Comparison of ENCODE assay signal across 8 cellular contexts in the genomic region with DNA sequence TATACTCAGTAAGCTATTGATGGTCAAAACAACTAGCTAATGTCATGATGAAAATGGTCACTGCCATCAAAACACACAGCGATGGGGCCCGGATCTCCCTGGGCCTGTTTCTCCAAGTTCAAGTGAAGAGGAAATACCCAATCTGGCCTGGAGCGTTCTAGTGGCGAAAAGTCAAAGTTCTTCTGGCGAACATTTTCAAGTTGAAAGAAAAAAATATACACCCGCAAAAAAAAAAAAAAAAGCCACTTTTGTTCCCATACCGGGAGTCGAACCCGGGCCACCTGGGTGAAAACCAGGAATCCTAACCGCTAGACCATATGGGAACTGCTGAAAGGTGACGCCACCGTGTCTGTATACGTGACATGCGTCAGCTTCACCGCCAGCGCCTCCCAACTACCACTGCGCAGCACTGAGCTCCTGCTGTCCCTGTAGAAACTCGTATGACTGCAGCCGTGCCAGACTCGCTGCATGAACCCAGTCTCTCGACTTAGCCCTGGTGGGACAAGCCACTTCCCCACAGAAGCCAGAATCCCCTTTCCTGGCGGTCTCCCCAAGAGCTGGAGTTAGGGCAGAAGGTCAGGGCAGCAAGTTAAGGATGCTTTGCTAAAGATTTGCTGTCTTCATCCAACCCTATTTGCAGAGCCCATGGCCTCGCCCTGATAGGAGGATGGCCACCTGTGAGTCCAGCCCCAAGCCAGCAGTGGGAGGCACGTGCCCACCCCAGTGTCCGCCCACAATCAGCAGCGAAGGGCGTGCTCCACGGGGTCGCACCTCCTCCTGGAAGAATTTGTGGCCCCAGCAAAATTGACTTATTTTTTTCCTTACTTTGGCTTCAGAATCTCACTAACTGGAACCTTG. TPM values are rescaled to one million over a fixed set of nuclear protein-coding genes. Genes with fewer than 3 reads are reported as not detected.
DNase-seq lines count a peak whose midpoint lies in the region; ATAC-seq and TF ChIP-seq lines count a peak whose summit lies in the region.

No MANE protein-coding gene starts in this region.

- no peak overlapping the region for H4K12ac ChIP-seq in trophoblast cell (ENCODE audit: low read depth, low read length)

- H2BK120ac ChIP-seq in trophoblast cell (ENCODE audit: insufficient read depth, low read length, poor library complexity), result no peak overlapping the region

- intact Hi-C loops in CD14-positive monocyte (cut with micrococcal nuclease) (no loop called here), heart left ventricle (cut with DNase I) (loop anchor here in 5 of 10 donors (5.0 to 10.0 kb wide), 4 partner anchors 150 to 452 kb away; a partner anchor contains a TSS)

- H3K36me3 ChIP-seq in heart left ventricle, result peaks cover 0 to 31% (median 17%) of the 10 kb centered on the region in 9 donors
- peaks cover 2 to 9% of the 10 kb centered on the region in 2 experiments for H3K36me3 ChIP-seq in trophoblast cell (ENCODE audit: control insufficient read depth in 1 of 2, insufficient read depth in 2 of 2, low read length in 2 of 2)

- TF ChIP-seq POLR2A in heart left ventricle (IDR thresholded peaks at IDR 0.05), result no peak

- peak; percentile 51 to 82 (median 74) for ATAC-seq in heart left ventricle
- ATAC-seq in HG02852 (IDR thresholded peaks at IDR 0.05; ENCODE audit: unreplicated experiment), result no peak

- no peak overlapping the region for H2BK12ac ChIP-seq in trophoblast cell (ENCODE audit: low read length)

- in situ Hi-C loops in KBM-7 (cut with MboI; ENCODE audit: low pct_unique_long_range_greater_than_20kb, low sequenced_read_pairs), result loop anchor here (25.0 kb wide), 1 partner anchor 175 kb away; no protein-coding TSS in a partner anchor

- H3K36me3 Mint-ChIP-seq in CD14-positive monocyte, result peaks cover 30 to 31% of the 10 kb centered on the region in 2 donors

- H3K4me3 ChIP-seq in heart left ventricle (peak overlapping the region in 10 of 12 donors; percentile 9 to 43 (median 26)), trophoblast cell (ENCODE audit: low read depth, low read length) (peak overlapping the region; percentile 76)

- H3K9me3 Mint-ChIP-seq in CD14-positive monocyte, result peaks cover 0 to 7% (median 5%) of the 10 kb centered on the region in 7 donors

- CTCF ChIA-PET in RWPE1 (lab: Yijun Ruan, JAX), result interaction anchor here (2.5 kb wide), 1 partner anchor 49 kb away, joined by 8 read pairs; no protein-coding TSS in a partner anchor

- no peak overlapping the region for H3K18ac ChIP-seq in trophoblast cell (ENCODE audit: low read length)

- peak overlapping the region; percentile 32 for H2AFZ ChIP-seq in trophoblast cell (ENCODE audit: insufficient read depth, low read length, poor library complexity)

- H3K79me1 ChIP-seq in trophoblast cell (ENCODE audit: low read length), result peaks cover 2% of the 10 kb centered on the region

- POLR2A ChIA-PET in RWPE1 (lab: Yijun Ruan, JAX; ENCODE audit: low non-redundant PET), result no interaction called here

- peak overlapping the region; percentile 34 to 53 for H3K4me3 Mint-ChIP-seq in CD14-positive monocyte

- peak overlapping the region; percentile 83 for H3K27ac ChIP-seq in RWPE1
- H3K27ac ChIP-seq in heart left ventricle, result peak overlapping the region in 6 of 12 donors; percentile 21 to 65 (median 45)
- no peak overlapping the region for H3K27ac ChIP-seq in trophoblast cell (ENCODE audit: low read depth, low read length)

- no peak overlapping the region for H3K23ac ChIP-seq in trophoblast cell (ENCODE audit: low read length)

- no peak overlapping the region for H3K9ac ChIP-seq in trophoblast cell (ENCODE audit: low read length)

- WGBS in heart left ventricle, 4 donors, result 14 to 24% (median 21%) methylated on average over 22 to 29 of the region's 29 CpGs
- no CpG with 5 or more reads among the region's 29 CpGs for WGBS in trophoblast cell (ENCODE audit: extremely low coverage, insufficient coverage, insufficient read length)

- H3K9me3 ChIP-seq in heart left ventricle (no peaks in the 10 kb centered on the region), trophoblast cell (ENCODE audit: insufficient read depth, low read depth, low read length) (no peaks in the 10 kb centered on the region)

- no peak overlapping the region for H4K8ac ChIP-seq in trophoblast cell (ENCODE audit: low read depth, low read length)

- H3K27ac Mint-ChIP-seq in CD14-positive monocyte, result peak overlapping the region in 1 of 7 donors; percentile 43

- H4K91ac ChIP-seq in trophoblast cell (ENCODE audit: low read depth, low read length), result no peak overlapping the region

- no peak for DNase-seq in CD14-positive monocyte (ENCODE audit: low spot score)
- DNase-seq in HPDE6-E6E7 (ENCODE audit: extremely low spot score), result peak; percentile 90
- peak; percentile 82 for DNase-seq in RWPE1 (ENCODE audit: low spot score)
- DNase-seq in amniotic epithelial cell (ENCODE audit: low read depth), result peak; percentile 66
- DNase-seq in heart left ventricle, result peak in 4 of 5 donors; percentile 76 to 84 (median 80)
- DNase-seq in trophoblast cell, result peak; percentile 81 to 84
- DNase-seq in KBM-7, result no peak

- H3K27me3 ChIP-seq in heart left ventricle (peaks cover 0 to 3% (median 0%) of the 10 kb centered on the region in 9 donors), trophoblast cell (ENCODE audit: insufficient read depth, low read length) (no peaks in the 10 kb centered on the region)

- peaks cover 24% of the 10 kb centered on the region for H3K4me1 Mint-ChIP-seq in CD14-positive monocyte

- no peaks in the 10 kb centered on the region for H3K79me2 ChIP-seq in trophoblast cell (ENCODE audit: control insufficient read depth, insufficient read depth, low read length, poor library complexity)

- TF ChIP-seq CTCF in CD14-positive monocyte (IDR thresholded peaks at IDR 0.05) (no peak), RWPE1 (conservative IDR thresholded peaks at IDR 0.05; ENCODE audit: low read depth) (no peak), heart left ventricle (IDR thresholded peaks at IDR 0.05) (no peak)

- H3K14ac ChIP-seq in trophoblast cell (ENCODE audit: low read length), result no peak overlapping the region

- H3K4ac ChIP-seq in trophoblast cell (ENCODE audit: low read depth, low read length), result no peak overlapping the region

- H3K4me1 ChIP-seq in heart left ventricle (peaks cover 0 to 19% (median 11%) of the 10 kb centered on the region in 12 donors), trophoblast cell (ENCODE audit: control insufficient read depth in 1 of 2, insufficient read depth in 2 of 2, low read length in 2 of 2) (peaks cover 3% of the 10 kb centered on the region in 2 experiments)

- peaks cover 8 to 11% (median 9%) of the 10 kb centered on the region in 3 donors for H3K27me3 Mint-ChIP-seq in CD14-positive monocyte (ENCODE audit: low read depth in 3 of 3)

- H3K4me2 ChIP-seq in trophoblast cell (ENCODE audit: low read length), result peak overlapping the region; percentile 70

- no peak overlapping the region for H2AK5ac ChIP-seq in trophoblast cell (ENCODE audit: low read length)

- H2BK5ac ChIP-seq in trophoblast cell (ENCODE audit: low read depth, low read length, poor library complexity), result no peak overlapping the region

RNA-seq across cellular contexts. Expression of a gene that starts 5.6 kb away (rescaled TPM):
- 10 to 100 TPM; 57.6 to 58.5 TPM for polyA plus RNA-seq in CD14-positive monocyte
- total RNA-seq in heart left ventricle, result 100 to 1,000 TPM in 2 of 9 donors, 10 to 100 TPM in 7; 55.8 to 130 (median 68.5) TPM
- polyA plus RNA-seq in heart left ventricle, result 100 to 1,000 TPM in 1 of 2 donors, 10 to 100 TPM in 1; 73.7 to 209 TPM
- polyA plus RNA-seq in trophoblast cell (2013), result 46.6 and 47.8 TPM in 2 replicates

RNA-seq across cellular contexts. Expression of a gene that starts 18.8 kb away (rescaled TPM):
- polyA plus RNA-seq in CD14-positive monocyte (100 to 1,000 TPM in 1 of 2 donors, 10 to 100 TPM in 1; 72.2 to 102 TPM), heart left ventricle (10 to 100 TPM; 16.3 to 16.8 TPM)
- 10 to 100 TPM in 8 of 9 donors, 1 to 10 TPM in 1; 9.7 to 42.5 (median 11.1) TPM for total RNA-seq in heart left ventricle
- 10.6 and 12.1 TPM in 2 replicates for polyA plus RNA-seq in trophoblast cell (2013)

Comparison
In these comparisons a context has a peak if more than half of its experiments do, and no peak if none do; other contexts are left out.
1. DNase-seq: peak in HPDE6-E6E7 (single experiment), RWPE1 (single experiment), amniotic epithelial cell (single experiment), heart left ventricle (4 of 5) and trophoblast cell (2 of 2); none in CD14-positive monocyte (single experiment) and KBM-7 (single experiment).
2. RNA of a gene that starts 18.8 kb away (polyA plus RNA-seq): 72.2 to 102 TPM in CD14-positive monocyte; 16.3 to 16.8 TPM in heart left ventricle; every median in the first group is over 4 times any median in the second.